In genomic region chr13:67186985-67187569, GRCh38 we compare ENCODE assay signal across 19 cellular contexts. TPM values are rescaled to one million over a fixed set of nuclear protein-coding genes. Genes with fewer than 3 reads are reported as not detected.
DNase-seq lines count a peak whose midpoint lies in the region; ATAC-seq and TF ChIP-seq lines count a peak whose summit lies in the region.
"Had no signal": no experiment of that assay in that cellular context is flagged by ENCODE, and none has a peak within 500 bp of the region (broad histone marks: within the 10 kb centered on the region; RNA-seq: fewer than 3 reads in every experiment).

No MANE protein-coding gene starts in this region.

- DNase-seq in PC-3 = peak; percentile 4
- DNase-seq in foreskin melanocyte = peak; percentile 2
- peak; percentile 79 for DNase-seq in pons (ENCODE audit: low spot score)
- no peak for DNase-seq in naive thymus-derived CD4-positive, alpha-beta T cell
- DNase-seq in hepatocyte (ENCODE audit: low spot score) = no peak
- DNase-seq in activated naive CD4-positive, alpha-beta T cell treated with anti-CD3 and anti-CD28 coated beads, Interleukin-2, amount 10 ng/mL, durations not matched to agents 7 days and 5 days = no peak
- no peak for DNase-seq in NK-92 treated with Interleukin-12 subunit alpha and Interleukin-12 subunit beta, amount 100 ng/mL, for 24 hours (lab: John Stamatoyannopoulos, UW)
- DNase-seq: CD4-positive, CD25-positive, alpha-beta regulatory T cell; DMS79; NCI-H1436; NCI-H2029; NCI-H2227 treated with DMSO at 0.1 percent for 48 hours; NCI-H524 had no signal

- peak overlapping the region; percentile 27; the same call in 1 of the 2 replicates for H2AFZ ChIP-seq in PC-3 (ENCODE audit: low read length)
- no peak overlapping the region for H2AFZ ChIP-seq in hepatocyte

- no peak overlapping the region for H3K27ac ChIP-seq in HEK293 (ENCODE audit: extremely low read depth, low read depth, low read length)
- no peak overlapping the region for H3K27ac ChIP-seq in PC-3 (ENCODE audit: low read length)
- no peak overlapping the region for H3K27ac ChIP-seq in naive thymus-derived CD4-positive, alpha-beta T cell (ENCODE audit: low read depth, low read length)
- H3K27ac ChIP-seq in hepatocyte = no peak overlapping the region

- H3K27me3 Mint-ChIP-seq in naive thymus-derived CD4-positive, alpha-beta T cell = peaks cover 0 to 5% (median 3%) of the 10 kb centered on the region in 5 donors
- no peaks in the 10 kb centered on the region for H3K27me3 Mint-ChIP-seq in activated naive CD4-positive, alpha-beta T cell treated with anti-CD3 and anti-CD28 coated beads, Interleukin-2, amount 10 ng/mL, durations not matched to agents 7 days and 5 days
- H3K27me3 Mint-ChIP-seq: B cell; CD4-positive, CD25-positive, alpha-beta regulatory T cell had no signal

- no peak overlapping the region for H3K9ac ChIP-seq in PC-3 (ENCODE audit: low read length)

- no TSS peak for BruUV-seq in PC-3 (replicated peaks; lab: Mats Ljungman, UMichigan)

- H3K36me3 Mint-ChIP-seq in naive thymus-derived CD4-positive, alpha-beta T cell = no peaks in the 10 kb centered on the region
- H3K36me3 Mint-ChIP-seq in activated naive CD4-positive, alpha-beta T cell treated with anti-CD3 and anti-CD28 coated beads, Interleukin-2, amount 10 ng/mL, durations not matched to agents 7 days and 5 days = no peaks in the 10 kb centered on the region
- H3K36me3 Mint-ChIP-seq: CD4-positive, CD25-positive, alpha-beta regulatory T cell had no signal

- H4K20me1 ChIP-seq in PC-3 (ENCODE audit: low read length) (no peaks in the 10 kb centered on the region), hepatocyte (ENCODE audit: insufficient read depth, poor library complexity, severe bottlenecking) (no peaks in the 10 kb centered on the region)

- H3K36me3 ChIP-seq in HEK293 (ENCODE audit: control insufficient read depth in 2 of 2, insufficient read depth in 1 of 2, low read length in 2 of 2) = no peaks in the 10 kb centered on the region
- no peaks in the 10 kb centered on the region for H3K36me3 ChIP-seq in PC-3 (ENCODE audit: low read depth, low read length)
- no peaks in the 10 kb centered on the region for H3K36me3 ChIP-seq in naive thymus-derived CD4-positive, alpha-beta T cell (ENCODE audit: control insufficient read depth in 2 of 3, insufficient read depth in 3 of 3, low read length in 3 of 3)
- no peaks in the 10 kb centered on the region for H3K36me3 ChIP-seq in hepatocyte (replicated peaks; ENCODE audit: insufficient read depth, low read depth)

- H3K4me1 ChIP-seq in HEK293 (ENCODE audit: control insufficient read depth, insufficient read depth, low read length) (no peaks in the 10 kb centered on the region), PC-3 (ENCODE audit: insufficient read depth, low read length) (no peaks in the 10 kb centered on the region), hepatocyte (ENCODE audit: insufficient read depth) (no peaks in the 10 kb centered on the region)
- H3K4me1 ChIP-seq in naive thymus-derived CD4-positive, alpha-beta T cell (ENCODE audit: control insufficient read depth in 2 of 2, insufficient read depth in 2 of 2, low read length in 2 of 2) = no peaks in the 10 kb centered on the region

- CTCF ChIA-PET in HEK293 (lab: Yijun Ruan, JAX) (interaction anchor here (0.6 kb wide), 1 partner anchor 1304 kb away, joined by 3 read pairs; no protein-coding TSS in a partner anchor), PC-3 (lab: Charles Lee) (no interaction called here)
- CTCF ChIA-PET in naive thymus-derived CD4-positive, alpha-beta T cell (lab: Charles Lee) = no interaction called here
- CTCF ChIA-PET in activated naive CD4-positive, alpha-beta T cell treated with anti-CD3 and anti-CD28 coated beads, Interleukin-2, amount 10 ng/mL, durations not matched to agents 7 days and 5 days (lab: Charles Lee) = no interaction called here

- no peak for ATAC-seq in PC-3
- no peak for ATAC-seq in naive thymus-derived CD4-positive, alpha-beta T cell
- ATAC-seq: GM12878, HCT116, K562 had no signal

- H3K79me2 ChIP-seq in PC-3 (ENCODE audit: low read length) (no peaks in the 10 kb centered on the region), hepatocyte (no peaks in the 10 kb centered on the region)

- no peak overlapping the region for H3K4me2 ChIP-seq in PC-3 (ENCODE audit: low read length)
- no peak overlapping the region for H3K4me2 ChIP-seq in hepatocyte

- H3K27ac Mint-ChIP-seq in naive thymus-derived CD4-positive, alpha-beta T cell = no peak overlapping the region
- no peak overlapping the region for H3K27ac Mint-ChIP-seq in activated naive CD4-positive, alpha-beta T cell treated with anti-CD3 and anti-CD28 coated beads, Interleukin-2, amount 10 ng/mL, durations not matched to agents 7 days and 5 days
- H3K27ac Mint-ChIP-seq: B cell; CD4-positive, CD25-positive, alpha-beta regulatory T cell had no signal

- no peak for TF ChIP-seq CTCF in HEK293 (tag by site-specific recombination; IDR thresholded peaks at IDR 0.05)
- TF ChIP-seq CTCF in PC-3 (conservative IDR thresholded peaks at IDR 0.05; ENCODE audit: low read depth, low read length) = no peak
- TF ChIP-seq CTCF in hepatocyte (IDR thresholded peaks at IDR 0.05; ENCODE audit: poor library complexity) = no peak

- POLR2A ChIA-PET in HEK293 (lab: Yijun Ruan, JAX) = no interaction called here
- POLR2A ChIA-PET in PC-3 (lab: Charles Lee; ENCODE audit: unreplicated experiment) = interaction anchor here (0.6 kb wide), 1 partner anchor 220 kb away, joined by 4 read pairs; no protein-coding TSS in a partner anchor
- POLR2A ChIA-PET in naive thymus-derived CD4-positive, alpha-beta T cell (lab: Charles Lee) = no interaction called here

- peaks cover 0 to 14% (median 0%) of the 10 kb centered on the region in 7 donors for H3K4me1 Mint-ChIP-seq in naive thymus-derived CD4-positive, alpha-beta T cell
- no peaks in the 10 kb centered on the region for H3K4me1 Mint-ChIP-seq in activated naive CD4-positive, alpha-beta T cell treated with anti-CD3 and anti-CD28 coated beads, Interleukin-2, amount 10 ng/mL, durations not matched to agents 7 days and 5 days
- H3K4me1 Mint-ChIP-seq: B cell; CD4-positive, CD25-positive, alpha-beta regulatory T cell had no signal

- intact Hi-C loops in PC-3 (cut with micrococcal nuclease) = no loop called here
- intact Hi-C loops in naive thymus-derived CD4-positive, alpha-beta T cell (cut with micrococcal nuclease) = no loop called here

- H3K9me2 ChIP-seq in PC-3 (replicated peaks; ENCODE audit: low read length) (no peaks in the 10 kb centered on the region), hepatocyte (replicated peaks; ENCODE audit: insufficient read depth) (no peaks in the 10 kb centered on the region)

- peaks cover 0 to 2% (median 0%) of the 10 kb centered on the region in 11 donors for H3K9me3 Mint-ChIP-seq in naive thymus-derived CD4-positive, alpha-beta T cell
- no peaks in the 10 kb centered on the region for H3K9me3 Mint-ChIP-seq in activated naive CD4-positive, alpha-beta T cell treated with anti-CD3 and anti-CD28 coated beads, Interleukin-2, amount 10 ng/mL, durations not matched to agents 7 days and 5 days

- H3K27me3 ChIP-seq in PC-3 (ENCODE audit: low read length) (no peaks in the 10 kb centered on the region), hepatocyte (no peaks in the 10 kb centered on the region)
- H3K27me3 ChIP-seq in naive thymus-derived CD4-positive, alpha-beta T cell (ENCODE audit: control insufficient read depth in 2 of 2, insufficient read depth in 2 of 2, low read length in 2 of 2) = no peaks in the 10 kb centered on the region

- no peak overlapping the region for H3K4me3 ChIP-seq in HEK293 (ENCODE audit: low read depth, low read length)
- H3K4me3 ChIP-seq in PC-3 (ENCODE audit: low read length) = no peak overlapping the region
- H3K4me3 ChIP-seq in naive thymus-derived CD4-positive, alpha-beta T cell (ENCODE audit: low read length) = no peak overlapping the region
- no peak overlapping the region for H3K4me3 ChIP-seq in hepatocyte
- H3K4me3 ChIP-seq: GM12878, K562 had no signal

- no peaks in the 10 kb centered on the region for H3F3A ChIP-seq in PC-3 (ENCODE audit: low read length, unreplicated experiment)

- no peak overlapping the region for H3K4me3 Mint-ChIP-seq in naive thymus-derived CD4-positive, alpha-beta T cell
- H3K4me3 Mint-ChIP-seq in activated naive CD4-positive, alpha-beta T cell treated with anti-CD3 and anti-CD28 coated beads, Interleukin-2, amount 10 ng/mL, durations not matched to agents 7 days and 5 days = no peak overlapping the region
- H3K4me3 Mint-ChIP-seq: B cell; CD4-positive, CD25-positive, alpha-beta regulatory T cell had no signal

- 57% methylated on average over 6 of the region's 6 CpGs for WGBS in hepatocyte (ENCODE audit: low lambda C conversion rate, missing lambda C conversion rate)

- no peaks in the 10 kb centered on the region for H3K9me3 ChIP-seq in HEK293 (ENCODE audit: control insufficient read depth, insufficient read depth, low read depth, low read length)
- H3K9me3 ChIP-seq in PC-3 (ENCODE audit: low read length) = no peaks in the 10 kb centered on the region
- H3K9me3 ChIP-seq in naive thymus-derived CD4-positive, alpha-beta T cell (ENCODE audit: control insufficient read depth in 2 of 3, low read length in 3 of 3) = no peaks in the 10 kb centered on the region
- H3K9me3 ChIP-seq in hepatocyte (ENCODE audit: low read depth) = no peaks in the 10 kb centered on the region

TF ChIP-seq in HEK293, 187 proteins besides CTCF, POLR2A, EP300 and RAD21:
- TF ChIP-seq PRDM1 (tag by site-specific recombination; IDR thresholded peaks at IDR 0.05) = no peak
- peak; percentile 75 for TF ChIP-seq TRIM28 (IDR thresholded peaks at IDR 0.05; ENCODE audit: borderline replicate concordance, low read length)
- TF ChIP-seq GLIS2 (tag by site-specific recombination; IDR thresholded peaks at IDR 0.05) = no peak

RNA-seq across cellular contexts. Expression of gene PCDH9, which starts 43.1 kb away (rescaled TPM):
- total RNA-seq in PC-3 (2014; rRNA removed) (0.63 and 0.98 TPM in 2 replicates), hepatocyte (15.0 and 16.2 TPM in 2 replicates)
- 1 to 10 TPM in 1 of 5 experiments, under 1 TPM in 4; 0.10 to 1.3 (median 0.24) TPM for total RNA-seq in naive thymus-derived CD4-positive, alpha-beta T cell
- polyA plus RNA-seq in naive thymus-derived CD4-positive, alpha-beta T cell = under 1 TPM; 0.08 to 0.18 TPM
- 6.9 and 9.5 TPM in 2 replicates for polyA plus RNA-seq in hepatocyte
- total RNA-seq: G401 had no signal

Comparison
In these comparisons a context has a peak if more than half of its experiments do, and no peak if none do; other contexts are left out.
1. DNase-seq: peak in PC-3 (single experiment), foreskin melanocyte (single experiment) and pons (single experiment); none in naive thymus-derived CD4-positive, alpha-beta T cell (0 of 9), hepatocyte (single experiment), activated naive CD4-positive, alpha-beta T cell treated with anti-CD3 and anti-CD28 coated beads, Interleukin-2, amount 10 ng/mL, durations not matched to agents 7 days and 5 days (single experiment) and NK-92 treated with Interleukin-12 subunit alpha and Interleukin-12 subunit beta, amount 100 ng/mL, for 24 hours (single experiment).